Comparison of ENCODE assay signal across 20 cellular contexts in the genomic region with DNA sequence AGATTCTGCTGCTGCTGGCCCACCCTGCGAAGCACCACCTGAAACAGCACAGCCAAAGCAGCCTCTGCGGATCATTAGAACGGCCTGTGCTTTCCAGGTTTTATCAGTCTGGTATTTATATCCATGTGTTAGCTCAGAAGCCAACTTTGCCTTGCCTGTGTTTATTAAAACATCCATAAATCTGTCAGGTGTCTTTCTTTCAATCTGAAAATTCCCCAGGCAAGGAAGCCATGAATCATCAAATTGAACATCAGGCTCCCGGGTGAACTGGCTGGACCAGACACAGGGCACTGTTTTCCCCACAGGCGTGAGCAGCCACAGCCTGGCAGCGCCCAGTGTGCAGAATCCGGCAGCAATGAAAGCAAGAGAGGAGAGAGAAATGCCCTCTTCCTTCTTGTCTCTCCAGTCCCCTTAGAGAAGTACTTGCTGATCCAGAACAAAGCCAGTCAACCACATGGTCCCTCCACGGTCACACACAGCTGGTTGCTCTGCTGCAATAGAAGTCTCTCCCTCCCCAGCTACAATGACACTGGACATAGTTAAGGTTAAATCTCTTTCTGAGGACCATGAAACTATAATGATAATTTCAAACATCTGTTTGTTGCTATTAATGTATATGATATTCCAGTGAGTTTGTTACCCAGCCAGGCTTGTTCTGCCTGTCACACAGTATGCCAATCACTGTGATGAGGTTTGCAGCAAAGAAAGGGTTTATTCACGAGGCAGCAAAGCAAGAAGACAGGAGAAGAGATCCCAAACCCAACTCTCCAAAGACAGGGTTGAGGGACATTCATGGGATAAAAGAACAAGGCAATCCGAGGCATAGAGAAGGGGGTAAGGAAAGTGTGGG.
DNase-seq lines count a peak whose midpoint lies in the region; ATAC-seq and TF ChIP-seq lines count a peak whose summit lies in the region.
"Had no signal": no experiment of that assay in that cellular context is flagged by ENCODE, and none has a peak within 500 bp of the region (broad histone marks: within the 10 kb centered on the region; RNA-seq: fewer than 3 reads in every experiment).

No MANE protein-coding gene starts in this region.

- peak; percentile 47 for ATAC-seq in left ventricle myocardium superior
- ATAC-seq in left lobe of liver = no peak
- ATAC-seq: GM12878, Panc1 had no signal

- TF ChIP-seq CTCF in RWPE1 (conservative IDR thresholded peaks at IDR 0.05; ENCODE audit: low read depth) = no peak

- H3K27ac ChIP-seq in RWPE1 = no peak overlapping the region; the same call in 1 of the 2 replicates
- H3K27ac ChIP-seq: coronary artery, SJCRH30 had no signal

- POLR2A ChIA-PET in RWPE1 (lab: Yijun Ruan, JAX; ENCODE audit: low non-redundant PET) = no interaction called here

- DNase-seq in left ventricle myocardium superior (no peak), cardiac septum (ENCODE audit: low spot score) (no peak), RWPE1 (ENCODE audit: low spot score) (peak; percentile 71), left kidney (ENCODE audit: low read depth, low spot score) (peak; percentile 43), head of caudate nucleus (no peak), NCI-H2196 (lab: John Stamatoyannopoulos, UW; ENCODE audit: unreplicated experiment) (no peak), left lobe of liver (ENCODE audit: low spot score) (no peak)
- DNase-seq in activated T-cell treated with anti-CD3 and anti-CD28 coated beads, Interleukin-2, amount 50 U/mL, for 48 hours = no peak
- DNase-seq: ACHN; activated naive CD4-positive, alpha-beta T cell treated with anti-CD3 and anti-CD28 coated beads, Interleukin-2, amount 50 U/mL, for 16 hours; amygdala; HCEC 1CT; MM.1S; NCI-H1436; NCI-H510A treated with DMSO at 0.1 percent for 48 hours; SJCRH30; trophoblast cell had no signal

- intact Hi-C loops in left ventricle myocardium superior (cut with micrococcal nuclease) = no loop called here
- intact Hi-C loops in cardiac septum (cut with DNase I) = no loop called here
- intact Hi-C loops in head of caudate nucleus (cut with DNase I) = no loop called here

- CTCF ChIA-PET in RWPE1 (lab: Yijun Ruan, JAX) = no interaction called here

Comparison
In these comparisons a context has a peak if more than half of its experiments do, and no peak if none do; other contexts are left out.
1. DNase-seq: peak in RWPE1 (single experiment) and left kidney (single experiment); none in left ventricle myocardium superior (single experiment), cardiac septum (single experiment), activated T-cell treated with anti-CD3 and anti-CD28 coated beads, Interleukin-2, amount 50 U/mL, for 48 hours (0 of 2), head of caudate nucleus (0 of 42), NCI-H2196 (single experiment) and left lobe of liver (single experiment).